In genomic region chr11:63491614-63492372, GRCh38 we compare ENCODE assay signal across 10 cellular contexts. TPM values are rescaled to one million over a fixed set of nuclear protein-coding genes. Genes with fewer than 3 reads are reported as not detected.
DNase-seq lines count a peak whose midpoint lies in the region; ATAC-seq and TF ChIP-seq lines count a peak whose summit lies in the region.
"Had no signal": no experiment of that assay in that cellular context is flagged by ENCODE, and none has a peak within 500 bp of the region (broad histone marks: within the 10 kb centered on the region; RNA-seq: fewer than 3 reads in every experiment).

No MANE protein-coding gene starts in this region.

- H3K4me1 ChIP-seq in right atrium auricular region (peaks cover 0 to 23% of the 10 kb centered on the region in 2 donors), muscle layer of colon (ENCODE audit: insufficient read depth, low read length) (peaks cover 33% of the 10 kb centered on the region)

- H3K4me3 ChIP-seq in right atrium auricular region: peak overlapping the region in 1 of 2 donors; percentile 55
- H3K4me3 ChIP-seq in muscle layer of colon (ENCODE audit: low read depth in 1 of 2, low read length in 2 of 2): peak overlapping the region; percentile 54 to 75

- no peaks in the 10 kb centered on the region for H3K36me3 Mint-ChIP-seq in central memory CD8-positive, alpha-beta T cell (ENCODE audit: insufficient read depth)

- peak overlapping the region; percentile 79 for H3K4me3 Mint-ChIP-seq in central memory CD8-positive, alpha-beta T cell

- H3K27ac Mint-ChIP-seq in central memory CD8-positive, alpha-beta T cell (ENCODE audit: low read depth): peak overlapping the region; percentile 85

- TF ChIP-seq CTCF in right atrium auricular region (IDR thresholded peaks at IDR 0.05): no peak

- H3K9me3 ChIP-seq in right atrium auricular region: no peaks in the 10 kb centered on the region
- H3K9me3 ChIP-seq in muscle layer of colon (ENCODE audit: low read length): no peaks in the 10 kb centered on the region

- H3K9ac ChIP-seq in muscle layer of colon (ENCODE audit: low read length): peak overlapping the region; percentile 62

- ATAC-seq in left cardiac atrium (peak; percentile 34 to 76), HG03354 (IDR thresholded peaks at IDR 0.05; ENCODE audit: poor library complexity, severe bottlenecking, unreplicated experiment) (no peak)
- ATAC-seq in central memory CD8-positive, alpha-beta T cell (replicated peaks; ENCODE audit: extremely low read depth, poor library complexity, severe bottlenecking): peak; percentile 59

- H3K27me3 Mint-ChIP-seq in central memory CD8-positive, alpha-beta T cell: no peaks in the 10 kb centered on the region

- H3K36me3 ChIP-seq in right atrium auricular region (no peaks in the 10 kb centered on the region), muscle layer of colon (ENCODE audit: insufficient read depth, low read length) (no peaks in the 10 kb centered on the region)

- DNase-seq in left cardiac atrium: no peak
- DNase-seq in right atrium auricular region (ENCODE audit: low spot score): no peak
- no peak for DNase-seq in central memory CD8-positive, alpha-beta T cell (ENCODE audit: low spot score in 2 of 2)
- DNase-seq in substantia nigra (lab: John Stamatoyannopoulos, UW): no peak
- no peak for DNase-seq in NCI-H510A treated with DMSO at 0.1 percent for 48 hours (lab: John Stamatoyannopoulos, UW)
- no peak for DNase-seq in amniotic stem cell (lab: John Stamatoyannopoulos, UW)
- DNase-seq: activated gamma-delta T cell had no signal

- no peaks in the 10 kb centered on the region for H3K27me3 ChIP-seq in right atrium auricular region
- H3K27me3 ChIP-seq in muscle layer of colon (ENCODE audit: control insufficient read depth in 1 of 2, insufficient read depth in 2 of 2, low read length in 2 of 2): no peaks in the 10 kb centered on the region

- H3K27ac ChIP-seq in right atrium auricular region (peak overlapping the region in 1 of 2 donors; percentile 62), muscle layer of colon (ENCODE audit: low read depth, low read length) (peak overlapping the region; percentile 89), substantia nigra (ENCODE audit: low read depth, low read length, poor library complexity, severe bottlenecking) (no peak overlapping the region)

- H3K4me1 Mint-ChIP-seq in central memory CD8-positive, alpha-beta T cell: peaks cover 14% of the 10 kb centered on the region

- H3K9me3 Mint-ChIP-seq in central memory CD8-positive, alpha-beta T cell: no peaks in the 10 kb centered on the region

- intact Hi-C loops in left cardiac atrium (cut with DNase I): loop anchor here in 1 of 2 donors (5.0 kb wide), 1 partner anchor 136 kb away; no protein-coding TSS in a partner anchor

RNA-seq across cellular contexts. Expression of gene PLAAT5, which starts 0.8 kb away (rescaled TPM):
- 10 to 100 TPM in 1 of 2 donors, 1 to 10 TPM in 1; 9.3 to 15.8 TPM for total RNA-seq in left cardiac atrium
- 1 to 10 TPM; 4.0 to 5.3 TPM for total RNA-seq in right atrium auricular region
- total RNA-seq: OCI-LY7 had no signal

RNA-seq across cellular contexts. Expression of gene LGALS12, which starts 14.1 kb away (rescaled TPM):
- total RNA-seq in left cardiac atrium: 10 to 100 TPM; 22.0 to 32.1 TPM
- 1 to 10 TPM in 1 of 2 donors, not detected in 1; 2.9 TPM for total RNA-seq in right atrium auricular region
- total RNA-seq: OCI-LY7 had no signal

RNA-seq across cellular contexts. Expression of gene PLAAT4, which starts 44.8 kb away (rescaled TPM):
- total RNA-seq in left cardiac atrium: 10 to 100 TPM; 11.3 to 16.6 TPM
- total RNA-seq in right atrium auricular region: 10 to 100 TPM; 11.3 to 18.2 TPM

Comparison
In these comparisons a context has a peak if more than half of its experiments do, and no peak if none do; other contexts are left out.
1. RNA of gene LGALS12, which starts 14.1 kb away (total RNA-seq): 22.0 to 32.1 TPM in left cardiac atrium; 2.9 TPM in right atrium auricular region; every median in the first group is over 4 times any median in the second.